ENCODE assay signal across 11 cellular contexts in the genomic region with DNA sequence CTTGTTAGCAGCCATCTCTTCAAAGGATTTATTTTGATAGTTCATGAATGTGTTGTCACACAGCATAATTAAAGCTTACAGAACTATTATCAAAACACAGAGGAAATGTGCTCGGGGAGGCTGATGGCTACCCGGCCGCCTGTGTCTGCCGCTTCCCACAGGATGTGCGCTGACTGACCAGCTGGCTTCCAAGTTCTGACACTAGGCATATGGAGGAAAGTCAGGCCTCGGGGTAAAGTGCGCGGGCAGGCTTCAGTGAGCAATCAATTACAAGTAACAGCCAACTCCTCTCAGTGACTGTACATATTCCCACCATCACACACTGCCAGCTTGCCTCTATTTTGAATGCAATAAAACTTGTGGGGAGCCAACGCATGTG.
A peak's percentile ranks its signal among the peaks of the same experiment; 100 is the strongest.
DNase-seq lines count a peak whose midpoint lies in the region; ATAC-seq and TF ChIP-seq lines count a peak whose summit lies in the region.
"Had no signal": no experiment of that assay in that cellular context is flagged by ENCODE, and none has a peak within 500 bp of the region (broad histone marks: within the 10 kb centered on the region; RNA-seq: fewer than 3 reads in every experiment).

No MANE protein-coding gene starts in this region.

- no peak for TF ChIP-seq EP300 in esophagus muscularis mucosa (IDR thresholded peaks at IDR 0.05)

- WGBS in esophagus muscularis mucosa: 31% methylated on average over 9 of the region's 9 CpGs

- no peaks in the 10 kb centered on the region for H3K27me3 Mint-ChIP-seq in nephron progenitor cell (ENCODE audit: low read depth, poor library complexity)

- no peaks in the 10 kb centered on the region for H3K9me3 Mint-ChIP-seq in nephron progenitor cell
- H3K9me3 Mint-ChIP-seq: CD4-positive, alpha-beta memory T cell had no signal

- peak; percentile 76 for DNase-seq in AG09309 (ENCODE audit: low read depth)
- DNase-seq in NCI-H524 (lab: John Stamatoyannopoulos, UW): peak; percentile 76 to 89
- DNase-seq in esophagus muscularis mucosa (ENCODE audit: extremely low spot score): no peak
- DNase-seq in nephron progenitor cell: peak; percentile 69
- no peak for DNase-seq in stimulated activated CD4-positive, alpha-beta T cell treated with anti-CD3 and anti-CD28 coated beads, Interleukin-4, amount 100 ng/mL, for 1 hour
- no peak for DNase-seq in cortex of kidney (lab: John Stamatoyannopoulos, UW)
- DNase-seq: activated naive CD4-positive, alpha-beta T cell treated with Interleukin-2 at 50 U/mL for 16 hours; CD4-positive, alpha-beta memory T cell had no signal

- H3K4me3 Mint-ChIP-seq in nephron progenitor cell: peak overlapping the region; percentile 51
- H3K4me3 Mint-ChIP-seq: CD4-positive, alpha-beta memory T cell had no signal

- no peaks in the 10 kb centered on the region for H3K36me3 ChIP-seq in esophagus muscularis mucosa
- H3K36me3 ChIP-seq: SJSA1 had no signal

- H3K27me3 ChIP-seq in esophagus muscularis mucosa: peaks cover 0 to 9% (median 0%) of the 10 kb centered on the region in 4 donors
- H3K27me3 ChIP-seq: SJSA1 had no signal

- intact Hi-C loops in esophagus muscularis mucosa (cut with DNase I): no loop called here

- peak overlapping the region in 3 of 4 donors; percentile 20 to 53 (median 20) for H3K27ac ChIP-seq in esophagus muscularis mucosa (replicated peaks in 1 of 4)
- H3K27ac ChIP-seq: SJSA1 had no signal

- TF ChIP-seq POLR2A in esophagus muscularis mucosa (IDR thresholded peaks at IDR 0.05; ENCODE audit: low read depth): no peak

- no peak overlapping the region for H3K4me3 ChIP-seq in AG09309 (ENCODE audit: control insufficient read depth, low read depth, low read length)
- peak overlapping the region in 2 of 4 donors; percentile 3 to 11 for H3K4me3 ChIP-seq in esophagus muscularis mucosa
- H3K4me3 ChIP-seq: SJSA1 had no signal

- ATAC-seq in HG02885 (IDR thresholded peaks at IDR 0.05; ENCODE audit: poor library complexity, unreplicated experiment) (no peak), GM21367 (IDR thresholded peaks at IDR 0.05; ENCODE audit: unreplicated experiment) (no peak)

- peak overlapping the region; percentile 94 for H3K27ac Mint-ChIP-seq in nephron progenitor cell
- H3K27ac Mint-ChIP-seq: CD4-positive, alpha-beta memory T cell had no signal

- peaks cover 98% of the 10 kb centered on the region for H3K4me1 Mint-ChIP-seq in nephron progenitor cell

- H3K4me1 ChIP-seq in esophagus muscularis mucosa: peaks cover 22 to 44% (median 25%) of the 10 kb centered on the region in 4 donors

- TF ChIP-seq CTCF in AG09309 (IDR thresholded peaks at IDR 0.05; ENCODE audit: control insufficient read depth, insufficient read depth, low read depth, low read length, missing control alignments): no peak
- TF ChIP-seq CTCF in esophagus muscularis mucosa (IDR thresholded peaks at IDR 0.05): no peak
- no peak for TF ChIP-seq CTCF in nephron progenitor cell (IDR thresholded peaks at IDR 0.05)

- H3K9me3 ChIP-seq in esophagus muscularis mucosa: no peaks in the 10 kb centered on the region
- H3K9me3 ChIP-seq: SJSA1 had no signal

- H3K36me3 Mint-ChIP-seq in nephron progenitor cell (ENCODE audit: low read depth): no peaks in the 10 kb centered on the region
- H3K36me3 Mint-ChIP-seq: CD4-positive, alpha-beta memory T cell had no signal

Comparison
In these comparisons a context has a peak if more than half of its experiments do, and no peak if none do; other contexts are left out.
1. DNase-seq: peak in AG09309 (single experiment), NCI-H524 (2 of 2) and nephron progenitor cell (single experiment); none in esophagus muscularis mucosa (single experiment), stimulated activated CD4-positive, alpha-beta T cell treated with anti-CD3 and anti-CD28 coated beads, Interleukin-4, amount 100 ng/mL, for 1 hour (single experiment) and cortex of kidney (single experiment).